ENCODE assay signal across 26 cellular contexts in genomic region chr15:88400069-88400468, GRCh38.
DNase-seq lines count a peak whose midpoint lies in the region; ATAC-seq and TF ChIP-seq lines count a peak whose summit lies in the region.
"Had no signal": no experiment of that assay in that cellular context is flagged by ENCODE, and none has a peak within 500 bp of the region (broad histone marks: within the 10 kb centered on the region; RNA-seq: fewer than 3 reads in every experiment).

No MANE protein-coding gene starts in this region.

- H3K4me3 ChIP-seq in SJCRH30, result no peak overlapping the region
- H3K4me3 ChIP-seq: HAP-1 had no signal

- H3K27me3 Mint-ChIP-seq in osteocyte (ENCODE audit: unreplicated experiment), result no peaks in the 10 kb centered on the region

- peak overlapping the region; percentile 46; the same call in 1 of the 2 replicates for H3K27ac ChIP-seq in SJCRH30
- H3K27ac ChIP-seq: HL-60 had no signal

- no peaks in the 10 kb centered on the region for H3K36me3 Mint-ChIP-seq in osteocyte (ENCODE audit: unreplicated experiment)
- H3K36me3 Mint-ChIP-seq: CD4-positive, alpha-beta memory T cell; IgD-negative memory B cell had no signal

- H3K9me3 Mint-ChIP-seq in osteocyte (ENCODE audit: unreplicated experiment), result no peaks in the 10 kb centered on the region
- H3K9me3 Mint-ChIP-seq: CD4-positive, alpha-beta memory T cell had no signal

- H3K36me3 ChIP-seq in SJCRH30, result no peaks in the 10 kb centered on the region
- H3K36me3 ChIP-seq: HAP-1 had no signal

- H3K4me1 Mint-ChIP-seq in osteocyte (ENCODE audit: unreplicated experiment), result no peaks in the 10 kb centered on the region
- H3K4me1 Mint-ChIP-seq: CD4-positive, alpha-beta memory T cell had no signal

- no peak for TF ChIP-seq CTCF in osteocyte (IDR thresholded peaks at IDR 0.05)

- H3K9me3 ChIP-seq in SJCRH30 (replicated peaks), result no peaks in the 10 kb centered on the region
- H3K9me3 ChIP-seq: Caco-2, HAP-1, SK-N-SH had no signal

- no peak overlapping the region for H3K4me3 Mint-ChIP-seq in osteocyte (ENCODE audit: unreplicated experiment)
- H3K4me3 Mint-ChIP-seq: CD4-positive, alpha-beta memory T cell; IgD-negative memory B cell; T-helper 17 cell had no signal

- H3K27me3 ChIP-seq in SJCRH30, result no peaks in the 10 kb centered on the region

- peaks cover 37% of the 10 kb centered on the region for H3K4me1 ChIP-seq in SJCRH30
- H3K4me1 ChIP-seq: HAP-1 had no signal

- peak; percentile 54 for DNase-seq in D341Med (ENCODE audit: low spot score)
- peak; percentile 73 to 89 for DNase-seq in NCI-H524 (lab: John Stamatoyannopoulos, UW)
- DNase-seq in SJCRH30, result peak; percentile 80 to 85
- DNase-seq in osteocyte (ENCODE audit: extremely low spot score, unreplicated experiment), result peak; percentile 56
- no peak for DNase-seq in COR-L47 (lab: John Stamatoyannopoulos, UW)
- DNase-seq: C1 segment of cervical spinal cord; Caco-2; CD4-positive, alpha-beta memory T cell; DMS 273 treated with DMSO at 0.1 percent for 48 hours; DMS79; GOT3; NCI-H1092 treated with DMSO at 0.1 percent for 48 hours; NCI-H1436; NCI-H187; NCI-H2081 treated with DMSO at 0.1 percent for 48 hours; NCI-H2171; NCI-H345; SIG-M5; SK-N-SH; T-helper 17 cell had no signal

- no peak for ATAC-seq in GM18520 (IDR thresholded peaks at IDR 0.05; ENCODE audit: unreplicated experiment)
- no peak for ATAC-seq in GM21515 (IDR thresholded peaks at IDR 0.05; ENCODE audit: unreplicated experiment)
- ATAC-seq in HG02798 (IDR thresholded peaks at IDR 0.05; ENCODE audit: poor library complexity, unreplicated experiment), result no peak
- ATAC-seq: T-helper 17 cell had no signal

- H3K27ac Mint-ChIP-seq in osteocyte (ENCODE audit: unreplicated experiment), result no peak overlapping the region
- H3K27ac Mint-ChIP-seq: CD4-positive, alpha-beta memory T cell; IgD-negative memory B cell; T-helper 17 cell had no signal
